ENCODE assay signal across 8 cellular contexts in genomic region chr9:96449522-96449843, GRCh38. TPM values are rescaled to one million over a fixed set of nuclear protein-coding genes. Genes with fewer than 3 reads are reported as not detected.
DNase-seq lines count a peak whose midpoint lies in the region; ATAC-seq and TF ChIP-seq lines count a peak whose summit lies in the region.

No MANE protein-coding gene starts in this region.

- TF ChIP-seq POLR2A in NB4 (IDR thresholded peaks at IDR 0.05; ENCODE audit: extremely low read depth, insufficient read length) (no peak), adrenal gland (IDR thresholded peaks at IDR 0.05) (no peak)

- H3K27me3 ChIP-seq in ectodermal cell (ENCODE audit: control insufficient read depth, insufficient read depth, low read length, poor library complexity, severe bottlenecking) (peaks cover 34% of the 10 kb centered on the region), adrenal gland (no peaks in the 10 kb centered on the region)

- H3K36me3 ChIP-seq in ectodermal cell (ENCODE audit: control insufficient read depth, insufficient read depth, low read length), result no peaks in the 10 kb centered on the region
- no peaks in the 10 kb centered on the region for H3K36me3 ChIP-seq in adrenal gland (replicated peaks in 1 of 2)

- H3K4me3 ChIP-seq in NB4 (ENCODE audit: low read depth, low read length) (peak overlapping the region; percentile 56), ectodermal cell (ENCODE audit: insufficient read depth, low read depth, low read length) (peak overlapping the region; percentile 67), adrenal gland (peak overlapping the region in 1 of 4 donors; percentile 75)

- peaks cover 7% of the 10 kb centered on the region for H3K4me1 ChIP-seq in ectodermal cell (ENCODE audit: control insufficient read depth, insufficient read depth, low read length)
- peaks cover 4 to 10% of the 10 kb centered on the region in 2 donors for H3K4me1 ChIP-seq in adrenal gland (replicated peaks in 1 of 2)

- peak; percentile 26 for ATAC-seq in GM21529 (IDR thresholded peaks at IDR 0.05; ENCODE audit: unreplicated experiment)
- peak in 1 of 2 donors; percentile 2 for ATAC-seq in natural killer cell treated with Interleukin-12 subunit alpha and Interleukin-12 subunit beta and Interleukin-15 and Interleukin-18, amount 100 ng/mL, for 72 hours

- peak overlapping the region; percentile 66 for H3K4me3 Mint-ChIP-seq in Calu3 (ENCODE audit: low read depth, unreplicated experiment)
- H3K4me3 Mint-ChIP-seq in natural killer cell treated with Interleukin-12 subunit alpha and Interleukin-12 subunit beta and Interleukin-15 and Interleukin-18, amount 100 ng/mL, for 72 hours, result peak overlapping the region; percentile 88

- H3K27ac Mint-ChIP-seq in Calu3 (ENCODE audit: unreplicated experiment), result peak overlapping the region; percentile 26
- peak overlapping the region; percentile 3 to 31 for H3K27ac Mint-ChIP-seq in natural killer cell treated with Interleukin-12 subunit alpha and Interleukin-12 subunit beta and Interleukin-15 and Interleukin-18, amount 100 ng/mL, for 72 hours

- H3K27ac ChIP-seq in ectodermal cell (ENCODE audit: insufficient read depth, low read depth, low read length, poor library complexity, severe bottlenecking) (no peak overlapping the region), adrenal gland (peak overlapping the region in 2 of 5 donors; percentile 50 to 78)

- WGBS in ectodermal cell, 2 experiments, result 1% methylated on average over 7 of the region's 7 CpGs
- 0 to 2% (median 1%) methylated on average over 4 to 7 of the region's 7 CpGs for WGBS in adrenal gland, 4 donors

- H3K9me3 ChIP-seq in ectodermal cell (ENCODE audit: control insufficient read depth, low read length) (no peaks in the 10 kb centered on the region), adrenal gland (replicated peaks in 1 of 3) (no peaks in the 10 kb centered on the region)

- CTCF ChIA-PET in Calu3 (lab: Charles Lee), result interaction anchor here (0.9 kb wide), 1 partner anchor 117 kb away, joined by 3 read pairs; no protein-coding TSS in a partner anchor

- no TSS peak for BruUV-seq in Calu3 (replicated peaks; lab: Mats Ljungman, UMichigan)

- H3K36me3 Mint-ChIP-seq in Calu3 (ENCODE audit: insufficient read depth, unreplicated experiment), result peaks cover 21% of the 10 kb centered on the region
- H3K36me3 Mint-ChIP-seq in natural killer cell treated with Interleukin-12 subunit alpha and Interleukin-12 subunit beta and Interleukin-15 and Interleukin-18, amount 100 ng/mL, for 72 hours, result no peaks in the 10 kb centered on the region

- H3K27me3 Mint-ChIP-seq in Calu3 (ENCODE audit: unreplicated experiment), result no peaks in the 10 kb centered on the region
- peaks cover 18 to 22% of the 10 kb centered on the region in 2 donors for H3K27me3 Mint-ChIP-seq in natural killer cell treated with Interleukin-12 subunit alpha and Interleukin-12 subunit beta and Interleukin-15 and Interleukin-18, amount 100 ng/mL, for 72 hours

- TF ChIP-seq CTCF in Calu3 (IDR thresholded peaks at IDR 0.05; ENCODE audit: unreplicated experiment) (no peak), NB4 (IDR thresholded peaks at IDR 0.05; ENCODE audit: low read depth, low read length) (no peak), adrenal gland (IDR thresholded peaks at IDR 0.05) (no peak)

- DNase-seq in Calu3, result no peak
- DNase-seq in NB4 (ENCODE audit: low read depth), result no peak
- DNase-seq in natural killer cell treated with Interleukin-12 subunit alpha and Interleukin-12 subunit beta and Interleukin-15 and Interleukin-18, amount 100 ng/mL, for 72 hours (ENCODE audit: low spot score), result no peak
- no peak for DNase-seq in LoVo (ENCODE audit: low spot score)
- no peak for DNase-seq in adrenal gland
- DNase-seq in stimulated activated naive CD4-positive, alpha-beta T cell treated with Interleukin-2 at 50 U/mL for 16 hours (lab: John Stamatoyannopoulos, UW), result no peak

- H3K4me1 Mint-ChIP-seq in Calu3 (ENCODE audit: low read depth, unreplicated experiment), result peaks cover 17% of the 10 kb centered on the region
- H3K4me1 Mint-ChIP-seq in natural killer cell treated with Interleukin-12 subunit alpha and Interleukin-12 subunit beta and Interleukin-15 and Interleukin-18, amount 100 ng/mL, for 72 hours (ENCODE audit: low read depth in 2 of 2), result peaks cover 12 to 15% of the 10 kb centered on the region in 2 donors

- intact Hi-C loops in Calu3 (cut with micrococcal nuclease; ENCODE audit: unreplicated experiment), result loop anchor here (10.0 kb wide), 1 partner anchor 205 kb away; the partner anchor contains the start of gene PRXL2C
- intact Hi-C loops in adrenal gland (cut with DNase I), result no loop called here

- H3K9me3 Mint-ChIP-seq in Calu3 (ENCODE audit: low read depth, unreplicated experiment), result no peaks in the 10 kb centered on the region
- no peaks in the 10 kb centered on the region for H3K9me3 Mint-ChIP-seq in natural killer cell treated with Interleukin-12 subunit alpha and Interleukin-12 subunit beta and Interleukin-15 and Interleukin-18, amount 100 ng/mL, for 72 hours

RNA-seq across cellular contexts. Expression of gene HABP4, which starts 0.5 kb away (rescaled TPM):
- total RNA-seq in Calu3 (2022) (9.8 and 11.6 TPM in 2 replicates), adrenal gland (10 to 100 TPM in 3 of 8 donors, 1 to 10 TPM in 5; 5.8 to 17.4 (median 9.6) TPM)
- polyA plus RNA-seq in ectodermal cell (2013, experiment 1 of 4), result 17.2 TPM
- polyA plus RNA-seq in ectodermal cell (2013, experiment 2 of 4), result 13.9 TPM
- 13.9 TPM for polyA plus RNA-seq in ectodermal cell (2013, experiment 3 of 4)
- polyA plus RNA-seq in ectodermal cell (2013, experiment 4 of 4), result 16.0 TPM
- total RNA-seq in natural killer cell treated with Interleukin-12 subunit alpha and Interleukin-12 subunit beta and Interleukin-15 and Interleukin-18, amount 100 ng/mL, for 72 hours, result 10 to 100 TPM in 1 of 2 donors, 1 to 10 TPM in 1; 3.0 to 11.5 TPM
- 10 to 100 TPM; 14.9 to 22.4 (median 16.5) TPM for polyA plus RNA-seq in adrenal gland

RNA-seq across cellular contexts. Expression of gene ZNF367, which starts 31.3 kb away (rescaled TPM):
- total RNA-seq in Calu3 (2022) (8.6 and 9.6 TPM in 2 replicates), adrenal gland (1 to 10 TPM in 5 of 8 donors, under 1 TPM in 3; 0.35 to 1.6 (median 1.2) TPM)
- polyA plus RNA-seq in ectodermal cell (2013, experiment 1 of 4), result 13.0 TPM
- 14.3 TPM for polyA plus RNA-seq in ectodermal cell (2013, experiment 2 of 4)
- 12.0 TPM for polyA plus RNA-seq in ectodermal cell (2013, experiment 3 of 4)
- 11.4 TPM for polyA plus RNA-seq in ectodermal cell (2013, experiment 4 of 4)
- 10 to 100 TPM; 12.8 to 26.3 TPM for total RNA-seq in natural killer cell treated with Interleukin-12 subunit alpha and Interleukin-12 subunit beta and Interleukin-15 and Interleukin-18, amount 100 ng/mL, for 72 hours
- 1 to 10 TPM in 1 of 3 donors, under 1 TPM in 2; 0.24 to 3.0 (median 0.37) TPM for polyA plus RNA-seq in adrenal gland
